21 cellular contexts compared by ENCODE assay signal in the genomic region with DNA sequence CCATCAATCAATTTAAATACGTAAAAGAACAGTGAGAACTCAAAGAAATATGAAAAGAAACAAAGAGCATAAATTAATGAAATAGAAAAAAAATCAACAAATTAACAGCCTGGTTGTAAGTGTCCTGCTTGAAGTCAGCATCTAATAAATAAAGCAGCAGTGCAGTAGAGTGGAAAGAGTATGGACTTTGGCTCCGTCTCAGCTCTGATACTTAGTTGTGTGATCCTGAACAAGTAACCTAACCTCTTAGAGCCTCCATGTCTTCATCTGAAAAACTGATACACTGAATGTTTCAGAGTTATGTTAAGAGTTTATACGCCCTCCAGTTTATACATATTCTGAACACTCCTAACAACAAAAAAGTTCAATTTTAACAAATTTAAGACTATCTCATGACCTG.
"Had no signal": no experiment of that assay in that cellular context is flagged by ENCODE, and none has a peak within 500 bp of the region (broad histone marks: within the 10 kb centered on the region; RNA-seq: fewer than 3 reads in every experiment).

No MANE protein-coding gene starts in this region.

- H3K36me3 Mint-ChIP-seq: activated naive CD4-positive, alpha-beta T cell treated with anti-CD3 and anti-CD28 coated beads, Interleukin-2, amount 50 U/mL, for 72 hours; immature natural killer cell; natural killer cell treated with Interleukin-12 subunit alpha and Interleukin-12 subunit beta and Interleukin-15 and Interleukin-18, amount 100 ng/mL, for 72 hours; type B pancreatic cell; WTC11 had no signal

- ATAC-seq: activated naive CD4-positive, alpha-beta T cell treated with anti-CD3 and anti-CD28 coated beads, Interleukin-2, amount 50 U/mL, for 72 hours; activated T-helper 17 cell treated with anti-CD3 and anti-CD28 coated beads, Interleukin-2, amount 50 U/mL, for 72 hours; natural killer cell treated with Interleukin-12 subunit alpha and Interleukin-12 subunit beta and Interleukin-15 and Interleukin-18, amount 100 ng/mL, for 72 hours; psoas muscle; WTC11 had no signal

- H3K4me1 Mint-ChIP-seq: activated T-helper 17 cell treated with anti-CD3 and anti-CD28 coated beads, Interleukin-2, amount 50 U/mL, for 72 hours; WTC11 had no signal

- H3K9me3 ChIP-seq: psoas muscle, right atrium auricular region, thoracic aorta, vagina had no signal

- H3K4me3 Mint-ChIP-seq: activated T-cell treated with anti-CD3 and anti-CD28 coated beads, Interleukin-2, amount 50 U/mL, for 24 hours; activated T-helper 17 cell treated with anti-CD3 and anti-CD28 coated beads, Interleukin-2, amount 50 U/mL, for 72 hours; immature natural killer cell; natural killer cell treated with Interleukin-12 subunit alpha and Interleukin-12 subunit beta and Interleukin-15 and Interleukin-18, amount 100 ng/mL, for 72 hours; type B pancreatic cell; WTC11 had no signal

- H3K9me3 Mint-ChIP-seq: activated naive CD4-positive, alpha-beta T cell treated with anti-CD3 and anti-CD28 coated beads, Interleukin-2, amount 50 U/mL, for 72 hours; activated T-cell treated with anti-CD3 and anti-CD28 coated beads, Interleukin-2, amount 50 U/mL, for 24 hours; activated T-helper 17 cell treated with anti-CD3 and anti-CD28 coated beads, Interleukin-2, amount 50 U/mL, for 72 hours; immature natural killer cell; natural killer cell treated with Interleukin-12 subunit alpha and Interleukin-12 subunit beta and Interleukin-15 and Interleukin-18, amount 100 ng/mL, for 72 hours; type B pancreatic cell; WTC11 had no signal

- H3K27me3 ChIP-seq: right atrium auricular region, vagina had no signal

- H3K27ac ChIP-seq: psoas muscle, right atrium auricular region, thoracic aorta, vagina had no signal

- H3K27ac Mint-ChIP-seq: activated naive CD4-positive, alpha-beta T cell treated with anti-CD3 and anti-CD28 coated beads, Interleukin-2, amount 50 U/mL, for 72 hours; activated T-cell treated with anti-CD3 and anti-CD28 coated beads, Interleukin-2, amount 50 U/mL, for 24 hours; activated T-helper 17 cell treated with anti-CD3 and anti-CD28 coated beads, Interleukin-2, amount 50 U/mL, for 72 hours; immature natural killer cell; natural killer cell treated with Interleukin-12 subunit alpha and Interleukin-12 subunit beta and Interleukin-15 and Interleukin-18, amount 100 ng/mL, for 72 hours; type B pancreatic cell; WTC11 had no signal

- H3K4me1 ChIP-seq: psoas muscle, right atrium auricular region had no signal

- H3K4me3 ChIP-seq: psoas muscle, right atrium auricular region, thoracic aorta, vagina had no signal

- H3K36me3 ChIP-seq: right atrium auricular region, thoracic aorta, vagina had no signal

- DNase-seq: activated CD8-positive, alpha-beta memory T cell treated with anti-CD3 and anti-CD28 coated beads for 24 hours; activated CD8-positive, alpha-beta memory T cell treated with anti-CD3 and anti-CD28 coated beads, Interleukin-2, amount 50 U/mL, for 4 hours; activated T-cell treated with anti-CD3 and anti-CD28 coated beads, Interleukin-2, amount 50 U/mL, for 24 hours; aorta; central memory CD4-positive, alpha-beta T cell; dermis blood vessel endothelial cell; effector CD8-positive, alpha-beta T cell; erythroblast; foreskin fibroblast; immature natural killer cell; psoas muscle; stimulated activated CD4-positive, alpha-beta T cell treated with anti-CD3 and anti-CD28 coated beads, Interleukin-4, amount 100 ng/mL, for 24 hours; stimulated activated naive CD4-positive, alpha-beta T cell treated with Interleukin-2 at 50 U/mL for 16 hours had no signal

- H3K27me3 Mint-ChIP-seq: activated T-cell treated with anti-CD3 and anti-CD28 coated beads, Interleukin-2, amount 50 U/mL, for 24 hours; activated T-helper 17 cell treated with anti-CD3 and anti-CD28 coated beads, Interleukin-2, amount 50 U/mL, for 72 hours; natural killer cell treated with Interleukin-12 subunit alpha and Interleukin-12 subunit beta and Interleukin-15 and Interleukin-18, amount 100 ng/mL, for 72 hours; type B pancreatic cell had no signal
